ENCODE assay signal across 15 cellular contexts in genomic region chr18:53551868-53552426, GRCh38.
"Had no signal": no experiment of that assay in that cellular context is flagged by ENCODE, and none has a peak within 500 bp of the region (broad histone marks: within the 10 kb centered on the region; RNA-seq: fewer than 3 reads in every experiment).

No MANE protein-coding gene starts in this region.

- H3K4me1 ChIP-seq: gastrocnemius medialis, neural progenitor cell, pancreas had no signal

- H3K9me3 Mint-ChIP-seq: activated CD4-positive, alpha-beta T cell treated with anti-CD3 and anti-CD28 coated beads, Interleukin-2, amount 10 ng/mL, durations not matched to agents 24 days and 14 days; type B pancreatic cell had no signal

- H3K36me3 Mint-ChIP-seq: activated naive CD8-positive, alpha-beta T cell treated with anti-CD3 and anti-CD28 coated beads, Interleukin-2, amount 10 ng/mL, durations not matched to agents 7 days and 5 days; neural progenitor cell; type B pancreatic cell had no signal

- DNase-seq: activated CD4-positive, alpha-beta T cell treated with anti-CD3 and anti-CD28 coated beads, Interleukin-2, amount 10 ng/mL, durations not matched to agents 24 days and 14 days; activated CD8-positive, alpha-beta memory T cell treated with anti-CD3 and anti-CD28 coated beads for 24 hours; activated naive CD4-positive, alpha-beta T cell; activated naive CD8-positive, alpha-beta T cell treated with anti-CD3 and anti-CD28 coated beads, Interleukin-2, amount 10 ng/mL, durations not matched to agents 7 days and 5 days; dermis blood vessel endothelial cell; gastrocnemius medialis; mesendoderm; pancreas; stimulated activated CD4-positive, alpha-beta T cell treated with anti-CD3 and anti-CD28 coated beads, Interleukin-4, amount 100 ng/mL, for 24 hours; stimulated activated naive CD4-positive, alpha-beta T cell; T-helper 2 cell had no signal

- H3K27ac Mint-ChIP-seq: activated CD4-positive, alpha-beta T cell treated with anti-CD3 and anti-CD28 coated beads, Interleukin-2, amount 10 ng/mL, durations not matched to agents 24 days and 14 days; activated naive CD8-positive, alpha-beta T cell treated with anti-CD3 and anti-CD28 coated beads, Interleukin-2, amount 10 ng/mL, durations not matched to agents 7 days and 5 days; neural progenitor cell; type B pancreatic cell; WTC11 had no signal

- H3K4me1 Mint-ChIP-seq: activated CD4-positive, alpha-beta T cell treated with anti-CD3 and anti-CD28 coated beads, Interleukin-2, amount 10 ng/mL, durations not matched to agents 24 days and 14 days; activated naive CD8-positive, alpha-beta T cell treated with anti-CD3 and anti-CD28 coated beads, Interleukin-2, amount 10 ng/mL, durations not matched to agents 7 days and 5 days; neural progenitor cell had no signal

- H3K36me3 ChIP-seq: gastrocnemius medialis, neural progenitor cell, pancreas had no signal

- H3K4me3 Mint-ChIP-seq: activated CD4-positive, alpha-beta T cell treated with anti-CD3 and anti-CD28 coated beads, Interleukin-2, amount 10 ng/mL, durations not matched to agents 24 days and 14 days; activated naive CD8-positive, alpha-beta T cell treated with anti-CD3 and anti-CD28 coated beads, Interleukin-2, amount 10 ng/mL, durations not matched to agents 7 days and 5 days; neural progenitor cell; type B pancreatic cell; WTC11 had no signal

- ATAC-seq: gastrocnemius medialis, pancreas, WTC11 had no signal

- H3K27me3 Mint-ChIP-seq: activated CD4-positive, alpha-beta T cell treated with anti-CD3 and anti-CD28 coated beads, Interleukin-2, amount 10 ng/mL, durations not matched to agents 24 days and 14 days; activated naive CD8-positive, alpha-beta T cell treated with anti-CD3 and anti-CD28 coated beads, Interleukin-2, amount 10 ng/mL, durations not matched to agents 7 days and 5 days; type B pancreatic cell had no signal

- H3K4me3 ChIP-seq: gastrocnemius medialis, neural progenitor cell, pancreas, skin epidermis had no signal

- H3K27me3 ChIP-seq: gastrocnemius medialis, neural progenitor cell, pancreas had no signal

- H3K9me3 ChIP-seq: gastrocnemius medialis, pancreas had no signal
